In genomic region chr16:31093132-31093703, GRCh38 we compare ENCODE assay signal across 1 cellular context.
TF ChIP-seq lines count a peak whose summit lies in the region.

No MANE protein-coding gene starts in this region.

TF ChIP-seq in endothelial cell of umbilical vein, 7 proteins besides CTCF, POLR2A, EP300 and RAD21:
- TF ChIP-seq JUN (IDR thresholded peaks at IDR 0.05; ENCODE audit: borderline replicate concordance, insufficient read depth, insufficient read length, low read depth) = no peak
- no peak for TF ChIP-seq EZH2 (IDR thresholded peaks at IDR 0.05; ENCODE audit: borderline replicate concordance, low read depth, low read length, severe bottlenecking)
- no peak for TF ChIP-seq GATA2 (IDR thresholded peaks at IDR 0.05; ENCODE audit: insufficient read depth, insufficient read length, low read depth, low read length)
- TF ChIP-seq FOS (IDR thresholded peaks at IDR 0.05; ENCODE audit: borderline replicate concordance, insufficient read depth, low read length) = no peak
- TF ChIP-seq MAX (IDR thresholded peaks at IDR 0.05; ENCODE audit: insufficient read depth, insufficient read length) = no peak
- TF ChIP-seq MYC (IDR thresholded peaks at IDR 0.05; ENCODE audit: low read depth, low read length) = no peak
- no peak for TF ChIP-seq POLR2AphosphoS5 (IDR thresholded peaks at IDR 0.05; ENCODE audit: insufficient read depth, low read depth, low read length)
